Comparison of ENCODE assay signal across 8 cellular contexts in genomic region chr18:36085195-36085594, GRCh38.
"Had no signal": no experiment of that assay in that cellular context is flagged by ENCODE, and none has a peak within 500 bp of the region (broad histone marks: within the 10 kb centered on the region; RNA-seq: fewer than 3 reads in every experiment).

No MANE protein-coding gene starts in this region.

- H3K4me3 Mint-ChIP-seq: H9, IgD-negative memory B cell had no signal

- H3K36me3 Mint-ChIP-seq: IgD-negative memory B cell had no signal

- H3K27ac ChIP-seq: GM23248 had no signal

- DNase-seq: GM23248, H9, HCEC 1CT, KBM-7 had no signal

- H3K4me3 ChIP-seq: GM23248 had no signal

- H3K9ac ChIP-seq: GM23248 had no signal

- FAIRE-seq: H1, H54, HTR-8/SVneo had no signal

- H2AFZ ChIP-seq: GM23248 had no signal

- H3K4me1 Mint-ChIP-seq: H9 had no signal

- H3K27ac Mint-ChIP-seq: H9, IgD-negative memory B cell had no signal
